In genomic region chr10:43172645-43173044, GRCh38 we compare ENCODE assay signal across 20 cellular contexts. TPM values are rescaled to one million over a fixed set of nuclear protein-coding genes. Genes with fewer than 3 reads are reported as not detected.
DNase-seq lines count a peak whose midpoint lies in the region; ATAC-seq, FAIRE-seq and TF ChIP-seq lines count a peak whose summit lies in the region.
"Had no signal": no experiment of that assay in that cellular context is flagged by ENCODE, and none has a peak within 500 bp of the region (broad histone marks: within the 10 kb centered on the region; RNA-seq: fewer than 3 reads in every experiment).

No MANE protein-coding gene starts in this region.

- no peak overlapping the region for H3K4me3 Mint-ChIP-seq in activated CD4-positive, alpha-beta memory T cell treated with anti-CD3 and anti-CD28 coated beads for 36 hours
- H3K4me3 Mint-ChIP-seq in activated CD4-positive, alpha-beta memory T cell treated with anti-CD3 and anti-CD28 coated beads, Interleukin-2, amount 10 ng/mL, durations not matched to agents 7 days and 5 days: no peak overlapping the region
- H3K4me3 Mint-ChIP-seq in HFFc6 (no peak overlapping the region), astrocyte (ENCODE audit: unreplicated experiment) (no peak overlapping the region)
- no peak overlapping the region for H3K4me3 Mint-ChIP-seq in naive thymus-derived CD4-positive, alpha-beta T cell

- TF ChIP-seq CTCF in HFFc6 (IDR thresholded peaks at IDR 0.05) (no peak), astrocyte (IDR thresholded peaks at IDR 0.05; ENCODE audit: insufficient read depth, low read depth, low read length) (no peak), D721Med (IDR thresholded peaks at IDR 0.05; ENCODE audit: insufficient read depth, missing control alignments) (no peak)

- H3K9me3 ChIP-seq in astrocyte (ENCODE audit: insufficient read depth, low read depth, low read length): no peaks in the 10 kb centered on the region
- H3K9me3 ChIP-seq in naive thymus-derived CD4-positive, alpha-beta T cell (ENCODE audit: control insufficient read depth in 2 of 3, low read length in 3 of 3): no peaks in the 10 kb centered on the region
- H3K9me3 ChIP-seq: ascending aorta, tibial artery had no signal

- H3K4me2 ChIP-seq in astrocyte (ENCODE audit: low read length): no peak overlapping the region
- H3K4me2 ChIP-seq: BLaER1 had no signal

- H4K20me1 ChIP-seq in astrocyte (ENCODE audit: insufficient read depth, low read length): peaks cover 4% of the 10 kb centered on the region
- H4K20me1 ChIP-seq: BLaER1 had no signal

- CTCF ChIA-PET in activated CD4-positive, alpha-beta memory T cell treated with anti-CD3 and anti-CD28 coated beads for 36 hours (lab: Charles Lee): interaction anchor here (0.6 to 3.0 kb wide), 7 partner anchors 13 to 361 kb away, joined by 3 to 12 read pairs (median 5); partner anchors contain the start of gene CSGALNACT2
- CTCF ChIA-PET in activated CD4-positive, alpha-beta memory T cell treated with anti-CD3 and anti-CD28 coated beads, Interleukin-2, amount 10 ng/mL, durations not matched to agents 7 days and 5 days (lab: Charles Lee): interaction anchor here (1.2 to 2.5 kb wide), 4 partner anchors 9 to 33 kb away, joined by 3 to 11 read pairs (median 4); no protein-coding TSS in a partner anchor
- CTCF ChIA-PET in naive thymus-derived CD4-positive, alpha-beta T cell (lab: Charles Lee): no interaction called here

- H3K4me3 ChIP-seq in astrocyte (ENCODE audit: insufficient read depth, low read depth, low read length): no peak overlapping the region
- H3K4me3 ChIP-seq in naive thymus-derived CD4-positive, alpha-beta T cell (ENCODE audit: low read length): no peak overlapping the region
- H3K4me3 ChIP-seq: ascending aorta, BLaER1, tibial artery had no signal

- no peak for DNase-seq in activated CD4-positive, alpha-beta memory T cell treated with anti-CD3 and anti-CD28 coated beads for 36 hours
- no peak for DNase-seq in activated CD4-positive, alpha-beta memory T cell treated with anti-CD3 and anti-CD28 coated beads, Interleukin-2, amount 10 ng/mL, durations not matched to agents 7 days and 5 days
- DNase-seq in HFFc6 (no peak), astrocyte (ENCODE audit: low read depth) (no peak), D721Med (ENCODE audit: insufficient read length, low spot score) (no peak), AG20443 (ENCODE audit: low spot score) (no peak)
- DNase-seq in naive thymus-derived CD4-positive, alpha-beta T cell: no peak
- no peak for DNase-seq in stimulated activated CD4-positive, alpha-beta T cell treated with anti-CD3 and anti-CD28 coated beads, Interleukin-15, amount 100 ng/mL, for 24 hours
- DNase-seq: activated effector memory CD4-positive, alpha-beta T cell treated with Interleukin-2 at 50 U/mL for 16 hours; DMS53; erythroblast; GOT3; IMR-90; left cardiac atrium; MV-4-11; NCI-H1930; tibial artery had no signal

- H3K9me3 Mint-ChIP-seq in activated CD4-positive, alpha-beta memory T cell treated with anti-CD3 and anti-CD28 coated beads for 36 hours: peaks cover 4% of the 10 kb centered on the region
- H3K9me3 Mint-ChIP-seq in activated CD4-positive, alpha-beta memory T cell treated with anti-CD3 and anti-CD28 coated beads, Interleukin-2, amount 10 ng/mL, durations not matched to agents 7 days and 5 days: no peaks in the 10 kb centered on the region
- H3K9me3 Mint-ChIP-seq in HFFc6: no peaks in the 10 kb centered on the region
- H3K9me3 Mint-ChIP-seq in astrocyte (ENCODE audit: unreplicated experiment): no peaks in the 10 kb centered on the region
- peaks cover 0 to 10% (median 0%) of the 10 kb centered on the region in 11 donors for H3K9me3 Mint-ChIP-seq in naive thymus-derived CD4-positive, alpha-beta T cell

- H2AFZ ChIP-seq in astrocyte (ENCODE audit: low read depth, low read length): no peak overlapping the region

- ATAC-seq in naive thymus-derived CD4-positive, alpha-beta T cell: peak; percentile 25
- ATAC-seq: left cardiac atrium had no signal

- POLR2A ChIA-PET in activated CD4-positive, alpha-beta memory T cell treated with anti-CD3 and anti-CD28 coated beads for 36 hours (lab: Charles Lee): no interaction called here
- POLR2A ChIA-PET in activated CD4-positive, alpha-beta memory T cell treated with anti-CD3 and anti-CD28 coated beads, Interleukin-2, amount 10 ng/mL, durations not matched to agents 7 days and 5 days (lab: Charles Lee): interaction anchor here (1.2 to 4.7 kb wide), 3 partner anchors 10 to 34 kb away, joined by 3 to 40 read pairs (median 9); partner anchors contain the start of gene CSGALNACT2
- POLR2A ChIA-PET in naive thymus-derived CD4-positive, alpha-beta T cell (lab: Charles Lee): interaction anchor here (3.8 kb wide), 1 partner anchor 33 kb away, joined by 16 read pairs; the partner anchor contains the start of gene CSGALNACT2

- peaks cover 11% of the 10 kb centered on the region for H3K36me3 ChIP-seq in astrocyte (ENCODE audit: insufficient read depth, low read length)
- H3K36me3 ChIP-seq in naive thymus-derived CD4-positive, alpha-beta T cell (ENCODE audit: control insufficient read depth in 2 of 3, insufficient read depth in 3 of 3, low read length in 3 of 3): peaks cover 13 to 72% (median 14%) of the 10 kb centered on the region in 3 experiments

- H3K27me3 Mint-ChIP-seq in activated CD4-positive, alpha-beta memory T cell treated with anti-CD3 and anti-CD28 coated beads for 36 hours: no peaks in the 10 kb centered on the region
- no peaks in the 10 kb centered on the region for H3K27me3 Mint-ChIP-seq in activated CD4-positive, alpha-beta memory T cell treated with anti-CD3 and anti-CD28 coated beads, Interleukin-2, amount 10 ng/mL, durations not matched to agents 7 days and 5 days
- no peaks in the 10 kb centered on the region; the same call in none of the 2 replicates for H3K27me3 Mint-ChIP-seq in HFFc6 (ENCODE audit: insufficient read depth)
- no peaks in the 10 kb centered on the region for H3K27me3 Mint-ChIP-seq in astrocyte (ENCODE audit: low read depth, unreplicated experiment)
- H3K27me3 Mint-ChIP-seq in naive thymus-derived CD4-positive, alpha-beta T cell: no peaks in the 10 kb centered on the region

- no peak overlapping the region for H3K27ac ChIP-seq in astrocyte (ENCODE audit: low read depth, low read length)
- no peak overlapping the region for H3K27ac ChIP-seq in naive thymus-derived CD4-positive, alpha-beta T cell (ENCODE audit: low read depth, low read length)
- H3K27ac ChIP-seq: ascending aorta, BLaER1, tibial artery had no signal

- peak overlapping the region; percentile 0 for H3K27ac Mint-ChIP-seq in activated CD4-positive, alpha-beta memory T cell treated with anti-CD3 and anti-CD28 coated beads for 36 hours
- H3K27ac Mint-ChIP-seq in activated CD4-positive, alpha-beta memory T cell treated with anti-CD3 and anti-CD28 coated beads, Interleukin-2, amount 10 ng/mL, durations not matched to agents 7 days and 5 days: no peak overlapping the region
- H3K27ac Mint-ChIP-seq in HFFc6: peak overlapping the region; percentile 16; the same call in 1 of the 2 replicates
- H3K27ac Mint-ChIP-seq in astrocyte (ENCODE audit: unreplicated experiment): peak overlapping the region; percentile 94
- H3K27ac Mint-ChIP-seq in naive thymus-derived CD4-positive, alpha-beta T cell: peak overlapping the region in 8 of 9 donors; percentile 8 to 79 (median 30)

- H3K4me1 ChIP-seq in astrocyte (ENCODE audit: insufficient read depth, low read length): no peaks in the 10 kb centered on the region
- H3K4me1 ChIP-seq in naive thymus-derived CD4-positive, alpha-beta T cell (ENCODE audit: control insufficient read depth in 2 of 2, insufficient read depth in 2 of 2, low read length in 2 of 2): peaks cover 0 to 9% of the 10 kb centered on the region in 2 donors
- H3K4me1 ChIP-seq: ascending aorta, tibial artery had no signal

- H3K79me2 ChIP-seq in astrocyte (ENCODE audit: insufficient read depth, low read length): peaks cover 5% of the 10 kb centered on the region

- H3K36me3 Mint-ChIP-seq in activated CD4-positive, alpha-beta memory T cell treated with anti-CD3 and anti-CD28 coated beads for 36 hours: peaks cover 59% of the 10 kb centered on the region
- peaks cover 83% of the 10 kb centered on the region for H3K36me3 Mint-ChIP-seq in activated CD4-positive, alpha-beta memory T cell treated with anti-CD3 and anti-CD28 coated beads, Interleukin-2, amount 10 ng/mL, durations not matched to agents 7 days and 5 days (ENCODE audit: low read depth)
- H3K36me3 Mint-ChIP-seq in HFFc6 (ENCODE audit: low read depth) (peaks cover 20% of the 10 kb centered on the region), astrocyte (ENCODE audit: low read depth, unreplicated experiment) (peaks cover 16% of the 10 kb centered on the region)
- H3K36me3 Mint-ChIP-seq in naive thymus-derived CD4-positive, alpha-beta T cell: peaks cover 17 to 84% (median 71%) of the 10 kb centered on the region in 5 donors

- no peaks in the 10 kb centered on the region for H3K27me3 ChIP-seq in astrocyte (ENCODE audit: insufficient read depth, low read length)
- no peaks in the 10 kb centered on the region for H3K27me3 ChIP-seq in naive thymus-derived CD4-positive, alpha-beta T cell (ENCODE audit: control insufficient read depth in 2 of 2, insufficient read depth in 2 of 2, low read length in 2 of 2)
- H3K27me3 ChIP-seq: ascending aorta, BLaER1, tibial artery had no signal

- no peak overlapping the region for H3K9ac ChIP-seq in astrocyte (ENCODE audit: low read length)
- H3K9ac ChIP-seq: BLaER1 had no signal

- intact Hi-C loops in activated CD4-positive, alpha-beta memory T cell treated with anti-CD3 and anti-CD28 coated beads for 36 hours (cut with micrococcal nuclease): no loop called here
- intact Hi-C loops in naive thymus-derived CD4-positive, alpha-beta T cell (cut with micrococcal nuclease): no loop called here

- FAIRE-seq in astrocyte (lab: Jason Lieb, UNC): no peak
- no peak for FAIRE-seq in D721Med (lab: Jason Lieb, UNC)
- FAIRE-seq: A204.1 had no signal

- H3K4me1 Mint-ChIP-seq in activated CD4-positive, alpha-beta memory T cell treated with anti-CD3 and anti-CD28 coated beads for 36 hours (ENCODE audit: low read depth): peaks cover 17% of the 10 kb centered on the region
- peaks cover 30% of the 10 kb centered on the region for H3K4me1 Mint-ChIP-seq in activated CD4-positive, alpha-beta memory T cell treated with anti-CD3 and anti-CD28 coated beads, Interleukin-2, amount 10 ng/mL, durations not matched to agents 7 days and 5 days
- peaks cover 27% of the 10 kb centered on the region for H3K4me1 Mint-ChIP-seq in HFFc6 (ENCODE audit: low read depth)
- H3K4me1 Mint-ChIP-seq in astrocyte (ENCODE audit: low read depth, unreplicated experiment): peaks cover 27% of the 10 kb centered on the region
- peaks cover 0 to 24% (median 9%) of the 10 kb centered on the region in 7 donors for H3K4me1 Mint-ChIP-seq in naive thymus-derived CD4-positive, alpha-beta T cell

RNA-seq across cellular contexts. Expression of gene CSGALNACT2, which starts 34.4 kb away (rescaled TPM):
- 10 to 100 TPM; 30.2 to 32.3 TPM for total RNA-seq in activated CD4-positive, alpha-beta memory T cell treated with anti-CD3 and anti-CD28 coated beads for 36 hours
- 10 to 100 TPM; 64.8 to 66.2 TPM for total RNA-seq in activated CD4-positive, alpha-beta memory T cell treated with anti-CD3 and anti-CD28 coated beads, Interleukin-2, amount 10 ng/mL, durations not matched to agents 7 days and 5 days
- 10 to 100 TPM; 18.0 to 20.8 (median 18.6) TPM for total RNA-seq in HFFc6 (2021; fragmentation: NEBNext Ultra II Directional; extraction: Animal tissue kit (Norgen Biotek cat#: 25700))
- 28.5 and 30.9 TPM in 2 replicates for total RNA-seq in astrocyte
- total RNA-seq in naive thymus-derived CD4-positive, alpha-beta T cell: 10 to 100 TPM; 47.3 to 57.5 (median 52.3) TPM
- polyA plus RNA-seq in naive thymus-derived CD4-positive, alpha-beta T cell: 10 to 100 TPM; 19.0 to 23.0 TPM
